ENCODE assay signal across 1 cellular context in the genomic region with DNA sequence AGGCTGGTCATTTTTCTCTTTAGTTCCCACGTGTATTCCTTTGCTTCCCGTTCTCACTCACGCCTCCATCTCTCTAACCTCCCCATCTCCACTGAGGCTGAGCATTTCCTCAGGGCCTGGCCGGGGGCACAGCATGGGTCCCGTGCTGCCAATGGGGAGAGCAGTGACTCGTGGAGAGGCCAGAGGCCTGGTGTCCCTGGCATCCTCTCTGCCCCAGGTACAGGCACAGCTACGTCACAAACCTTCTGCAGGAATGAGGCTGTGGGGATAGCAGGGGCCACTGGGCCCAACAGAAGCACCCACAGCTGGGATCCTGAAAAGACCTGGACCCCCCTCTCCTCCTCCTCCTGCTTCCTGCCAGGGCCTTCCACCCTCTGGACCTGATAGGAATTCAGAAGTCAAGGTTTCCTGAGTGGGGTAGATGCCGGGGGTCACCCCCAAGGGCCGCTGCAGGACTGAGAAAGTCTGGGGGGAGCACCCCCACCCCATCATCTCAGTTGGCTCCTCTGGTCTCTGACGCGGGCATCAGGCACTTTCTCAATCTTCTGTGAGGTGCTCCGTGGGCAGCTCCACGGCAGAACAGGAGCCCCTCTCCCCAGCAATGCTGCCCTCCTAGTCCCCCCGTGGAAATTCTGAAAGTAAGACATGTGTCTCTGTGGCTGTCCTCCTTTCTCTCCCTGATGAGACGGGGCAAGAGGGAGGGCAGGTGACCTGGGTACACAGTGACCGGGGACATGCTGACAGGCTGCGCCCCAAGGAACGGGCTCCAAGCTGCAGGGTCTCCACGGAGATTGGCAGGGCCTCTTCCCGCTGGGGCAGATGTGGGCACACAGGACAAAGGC.
TF ChIP-seq lines count a peak whose summit lies in the region.

No MANE protein-coding gene starts in this region.

TF ChIP-seq in HepG2, 621 proteins besides CTCF, POLR2A, EP300 and RAD21:
- TF ChIP-seq CREB1 (IDR thresholded peaks at IDR 0.05) (0 out of 2 replicates have a peak, but pooled peaks have one; percentile 8), CREB1 (CRISPR knock-in tag; IDR thresholded peaks at IDR 0.05) (no peak), TP53 (CRISPR knock-in tag; conservative IDR thresholded peaks at IDR 0.05) (no peak), HNRNPL (IDR thresholded peaks at IDR 0.05; ENCODE audit: low read depth, low read length) (no peak), ZNF792 (CRISPR knock-in tag; IDR thresholded peaks at IDR 0.05) (no peak)
